Comparison of ENCODE assay signal across 8 cellular contexts in the genomic region with DNA sequence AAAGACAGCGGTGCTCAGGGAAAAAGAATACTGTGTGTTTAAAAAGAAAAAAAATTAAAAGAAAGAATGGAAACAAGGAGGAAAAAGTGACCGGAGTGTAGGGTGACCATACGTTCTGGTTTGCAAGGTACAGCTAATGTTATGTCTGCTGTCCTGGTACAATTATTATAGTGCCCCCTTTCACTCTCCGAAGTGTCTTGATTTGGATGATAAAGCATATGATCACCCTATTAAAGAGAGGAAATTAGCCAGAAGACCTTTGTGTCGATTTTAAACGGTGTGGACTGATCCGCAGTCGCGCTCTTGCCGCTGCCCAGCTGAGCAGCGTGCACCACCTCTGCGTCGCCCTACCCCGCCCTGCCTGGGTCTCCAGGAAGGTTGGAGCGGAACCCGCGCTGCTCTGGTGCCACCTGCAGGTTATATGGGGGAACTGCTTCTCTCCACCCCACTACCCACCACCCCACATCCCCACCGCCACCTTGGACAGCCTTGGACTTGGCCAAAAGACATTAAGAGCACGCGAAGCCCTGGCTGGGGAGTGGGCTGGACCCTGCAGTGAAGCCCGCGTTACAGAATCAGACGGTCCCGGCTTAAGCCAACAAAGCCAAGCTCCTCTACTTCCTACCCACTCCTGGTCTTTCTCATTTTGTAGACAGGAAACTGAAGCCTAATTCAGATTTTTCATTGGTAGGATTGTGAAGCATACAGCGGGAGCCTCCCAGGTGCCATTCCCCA. TPM values are rescaled to one million over a fixed set of nuclear protein-coding genes. Genes with fewer than 3 reads are reported as not detected.
DNase-seq lines count a peak whose midpoint lies in the region; ATAC-seq and TF ChIP-seq lines count a peak whose summit lies in the region.

No MANE protein-coding gene starts in this region.

- peaks cover 47% of the 10 kb centered on the region for H3K27me3 Mint-ChIP-seq in CD4-positive, alpha-beta T cell

- H3K4me1 ChIP-seq in SJSA1 (replicated peaks) (no peaks in the 10 kb centered on the region), osteoblast (ENCODE audit: insufficient read depth, low read length) (peaks cover 4% of the 10 kb centered on the region)

- no peaks in the 10 kb centered on the region for H3K9me3 Mint-ChIP-seq in CD4-positive, alpha-beta T cell

- H2AFZ ChIP-seq in osteoblast (ENCODE audit: low read length): peak overlapping the region; percentile 70

- H4K20me1 ChIP-seq in osteoblast (ENCODE audit: insufficient read depth, low read length): no peaks in the 10 kb centered on the region

- intact Hi-C loops in CD4-positive, alpha-beta T cell (cut with DNase I, micrococcal nuclease): loop anchor here (1.0 to 5.0 kb wide), 5 partner anchors 74 to 435 kb away; partner anchors contain the start of gene MAN2C1 (in 1 of the 2)

- POLR2A ChIA-PET in CD4-positive, alpha-beta T cell (lab: Charles Lee): interaction anchor here (1.0 to 1.1 kb wide), 2 partner anchors 64 to 474 kb away, joined by 3 to 5 read pairs; no protein-coding TSS in a partner anchor

- TF ChIP-seq CTCF in CD4-positive, alpha-beta T cell (IDR thresholded peaks at IDR 0.05): peak; percentile 81
- peak; percentile 63 for TF ChIP-seq CTCF in osteoblast (IDR thresholded peaks at IDR 0.05; ENCODE audit: extremely low read depth, low read depth, low read length)

- peak; percentile 100 for ATAC-seq in CD4-positive, alpha-beta T cell (ENCODE audit: poor library complexity)
- peak; percentile 71 for ATAC-seq in GM21528 (IDR thresholded peaks at IDR 0.05; ENCODE audit: low FRiP score, unreplicated experiment)

- peak overlapping the region; percentile 93 for H3K4me2 ChIP-seq in osteoblast (ENCODE audit: insufficient read depth, low read length)

- CTCF ChIA-PET in CD4-positive, alpha-beta T cell (lab: Charles Lee): interaction anchor here (0.5 to 4.1 kb wide), 17 partner anchors 9 to 414 kb away, joined by 3 to 27 read pairs (median 3); a partner anchor contains a TSS

- H3K4me1 Mint-ChIP-seq in CD4-positive, alpha-beta T cell (ENCODE audit: low read depth): peaks cover 4% of the 10 kb centered on the region

- H3K27ac ChIP-seq in CD4-positive, alpha-beta T cell (ENCODE audit: low read depth, low read length): no peak overlapping the region
- H3K27ac ChIP-seq in SJSA1 (no peak overlapping the region), osteoblast (ENCODE audit: low read depth, low read length) (no peak overlapping the region)

- H3K79me2 ChIP-seq in osteoblast (ENCODE audit: insufficient read depth, low read length): no peaks in the 10 kb centered on the region

- H3K4me3 Mint-ChIP-seq in CD4-positive, alpha-beta T cell: no peak overlapping the region

- H3K36me3 ChIP-seq in SJSA1 (no peaks in the 10 kb centered on the region), osteoblast (ENCODE audit: insufficient read depth, low read length) (no peaks in the 10 kb centered on the region)

- H3K4me3 ChIP-seq in SJSA1 (no peak overlapping the region), osteoblast (ENCODE audit: insufficient read depth, low read length) (peak overlapping the region; percentile 67)

- no peaks in the 10 kb centered on the region for H3K36me3 Mint-ChIP-seq in CD4-positive, alpha-beta T cell (ENCODE audit: low read depth)

- peaks cover 11% of the 10 kb centered on the region for H3K27me3 ChIP-seq in CD4-positive, alpha-beta T cell (ENCODE audit: control insufficient read depth, insufficient read depth, low read length)
- H3K27me3 ChIP-seq in SJSA1 (replicated peaks) (peaks cover 14% of the 10 kb centered on the region), osteoblast (ENCODE audit: insufficient read depth, low read length) (peaks cover 35% of the 10 kb centered on the region)

- H3K9me3 ChIP-seq in CD4-positive, alpha-beta T cell (ENCODE audit: control insufficient read depth, low read length): no peaks in the 10 kb centered on the region
- no peaks in the 10 kb centered on the region for H3K9me3 ChIP-seq in SJSA1 (replicated peaks)
- no peaks in the 10 kb centered on the region for H3K9me3 ChIP-seq in osteoblast (ENCODE audit: low read depth, low read length)

- no peak overlapping the region for H3K27ac Mint-ChIP-seq in CD4-positive, alpha-beta T cell

- peak; percentile 67 to 82 (median 73) for DNase-seq in CD4-positive, alpha-beta T cell
- DNase-seq in M059J (ENCODE audit: low read depth): peak; percentile 68
- peak; percentile 62 to 83 for DNase-seq in SJSA1 (ENCODE audit: low read depth in 1 of 2, low spot score in 2 of 2)
- peak; percentile 74 for DNase-seq in activated gamma-delta T cell treated with Interleukin-2 at 50 U/mL for 16 hours
- peak; percentile 42 for DNase-seq in globus pallidus (ENCODE audit: low spot score)
- peak; percentile 92 for DNase-seq in osteoblast (ENCODE audit: insufficient read length, low spot score, missing footprints)
- DNase-seq in superior temporal gyrus (ENCODE audit: extremely low spot score): peak; percentile 80

RNA-seq across cellular contexts. Expression of gene UBE2Q2, which starts 41.2 kb away (rescaled TPM):
- total RNA-seq in CD4-positive, alpha-beta T cell: 10 to 100 TPM; 29.3 to 33.5 TPM
- 30.7 and 37.5 TPM in 2 replicates for total RNA-seq in M059J (2014; rRNA removed; shearing (Covaris generic))
- 40.1 and 52.8 TPM in 2 replicates for total RNA-seq in SJSA1 (2014; rRNA removed; shearing (Covaris generic))
- 66.2 and 67.2 TPM in 2 replicates for total RNA-seq in osteoblast

Comparison
In these comparisons a context has a peak if more than half of its experiments do, and no peak if none do; other contexts are left out.
1. DNase-seq: peak in every context shown above with its lines; median percentile 92 in osteoblast; 80 in superior temporal gyrus; 74 in activated gamma-delta T cell treated with Interleukin-2 at 50 U/mL for 16 hours; 73 in CD4-positive, alpha-beta T cell; 72 in SJSA1; 68 in M059J; 42 in globus pallidus.